ENCODE assay signal across 1 cellular context in the genomic region with DNA sequence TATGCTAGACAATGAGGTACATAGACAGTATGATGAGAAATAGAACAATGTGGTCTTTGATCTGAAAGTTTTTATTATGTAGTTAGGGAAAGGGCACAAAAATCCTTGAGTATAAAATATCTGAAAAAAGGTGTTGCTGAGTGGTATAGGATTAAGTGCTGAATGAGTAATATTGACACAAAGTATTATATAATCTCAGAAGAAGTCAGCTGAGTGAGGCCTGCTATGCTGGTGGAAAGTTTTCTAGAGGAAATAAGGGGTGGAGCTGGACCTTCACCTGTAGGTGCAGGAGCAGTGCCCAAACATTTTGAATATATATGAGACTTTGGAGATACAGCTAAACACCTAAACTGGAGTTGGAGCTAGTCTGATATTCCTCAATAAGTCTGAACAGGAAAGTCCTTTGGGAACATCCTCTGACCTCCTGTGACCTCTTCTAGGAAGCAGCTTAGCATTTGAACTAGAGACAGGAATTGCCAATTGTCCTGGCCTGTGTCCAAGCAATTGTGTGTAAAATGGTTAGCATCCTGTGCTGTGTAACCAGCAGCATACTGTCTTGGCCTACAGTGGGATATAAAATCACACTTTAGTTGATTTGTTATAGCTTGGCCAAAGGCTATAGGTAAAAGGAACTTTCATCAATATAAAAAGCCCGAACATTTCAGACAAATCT.
TF ChIP-seq lines count a peak whose summit lies in the region.

No MANE protein-coding gene starts in this region.

TF ChIP-seq in HepG2, 621 proteins besides CTCF, POLR2A, EP300 and RAD21 (continued from another document):
- no peak for TF ChIP-seq ZNF235 (CRISPR knock-in tag; IDR thresholded peaks at IDR 0.05; ENCODE audit: borderline replicate concordance)
